Comparison of ENCODE assay signal across 11 cellular contexts in genomic region chr9:97711223-97711626, GRCh38. TPM values are rescaled to one million over a fixed set of nuclear protein-coding genes. Genes with fewer than 3 reads are reported as not detected.
DNase-seq lines count a peak whose midpoint lies in the region; ATAC-seq, FAIRE-seq and TF ChIP-seq lines count a peak whose summit lies in the region.
"Had no signal": no experiment of that assay in that cellular context is flagged by ENCODE, and none has a peak within 500 bp of the region (broad histone marks: within the 10 kb centered on the region; RNA-seq: fewer than 3 reads in every experiment).

No MANE protein-coding gene starts in this region.

- POLR2A ChIA-PET in CD8-positive, alpha-beta T cell (lab: Charles Lee) = no interaction called here
- POLR2A ChIA-PET in K562 (lab: Yijun Ruan, JAX) (interaction anchor here (0.7 kb wide), 1 partner anchor 64 kb away, joined by 3 read pairs; no protein-coding TSS in a partner anchor), HepG2 (lab: Yijun Ruan, JAX) (no interaction called here)

- CTCF ChIA-PET in CD8-positive, alpha-beta T cell (lab: Charles Lee) = no interaction called here
- CTCF ChIA-PET in K562 (lab: Yijun Ruan, JAX; ENCODE audit: low intra/inter-chr PET ratio) = interaction anchor here (0.7 to 1.3 kb wide), 5 partner anchors 8 to 190 kb away, joined by 3 to 9 read pairs (median 6); no protein-coding TSS in a partner anchor
- CTCF ChIA-PET in HepG2 (lab: Yijun Ruan, JAX; ENCODE audit: low intra/inter-chr PET ratio, low total read pairs) = interaction anchor here (1.2 to 3.1 kb wide), 2 partner anchors 92 to 190 kb away, joined by 5 to 22 read pairs; no protein-coding TSS in a partner anchor

- H3K4me2 ChIP-seq in K562 (ENCODE audit: insufficient read depth, low read length) (peak overlapping the region; percentile 51), HepG2 (ENCODE audit: low read depth, low read length) (no peak overlapping the region)

- no peaks in the 10 kb centered on the region for H3K9me3 Mint-ChIP-seq in CD8-positive, alpha-beta T cell
- H3K9me3 Mint-ChIP-seq: activated B cell treated with CpG ODN at 0.5 μM for 24 hours had no signal

- BruUV-seq in K562 (replicated peaks; lab: Mats Ljungman, UMichigan) (no TSS peak), HepG2 (replicated peaks; lab: Mats Ljungman, UMichigan) (no TSS peak)

- no peaks in the 10 kb centered on the region for H3K79me2 ChIP-seq in K562 (ENCODE audit: control insufficient read depth, insufficient read depth, low read length)
- H3K79me2 ChIP-seq in HepG2 (ENCODE audit: insufficient read depth, low read length) = no peaks in the 10 kb centered on the region

- FAIRE-seq in K562 (lab: Jason Lieb, UNC) (peak; percentile 26), HepG2 (lab: Jason Lieb, UNC) (no peak)

- no peak for TF ChIP-seq RAD21 in K562 (CRISPR knock-in tag; conservative IDR thresholded peaks at IDR 0.05 in 1 of 2, IDR thresholded peaks at IDR 0.05 in 1 of 2)
- TF ChIP-seq RAD21 in HepG2 (CRISPR knock-in tag; IDR thresholded peaks at IDR 0.05) = no peak

- H3K9me3 ChIP-seq in CD8-positive, alpha-beta T cell (ENCODE audit: low read length) = no peaks in the 10 kb centered on the region
- H3K9me3 ChIP-seq in HUES6 (ENCODE audit: control insufficient read depth, insufficient read depth, low read depth, low read length) = no peaks in the 10 kb centered on the region
- no peaks in the 10 kb centered on the region for H3K9me3 ChIP-seq in K562 (replicated peaks; ENCODE audit: control insufficient read depth, insufficient read depth, low read depth, low read length)
- H3K9me3 ChIP-seq in HepG2 (ENCODE audit: low read length) = no peaks in the 10 kb centered on the region
- H3K9me3 ChIP-seq: pancreas had no signal

- H3K9me1 ChIP-seq in K562 (ENCODE audit: control insufficient read depth, insufficient read depth, low read length) = no peaks in the 10 kb centered on the region

- H3K27ac ChIP-seq in CD8-positive, alpha-beta T cell (ENCODE audit: low read depth, low read length) = no peak overlapping the region
- H3K27ac ChIP-seq in HUES6 (ENCODE audit: low read depth, low read length) = no peak overlapping the region
- H3K27ac ChIP-seq in K562 (ENCODE audit: extremely low read depth, low read depth, low read length) = no peak overlapping the region
- H3K27ac ChIP-seq in HepG2 (ENCODE audit: extremely low read length, insufficient read depth, low read length) = no peak overlapping the region
- H3K27ac ChIP-seq: coronary artery, pancreas had no signal

- H3K27me3 ChIP-seq in CD8-positive, alpha-beta T cell (ENCODE audit: insufficient read depth, low read length) = no peaks in the 10 kb centered on the region
- H3K27me3 ChIP-seq in HUES6 (ENCODE audit: control insufficient read depth, insufficient read depth, low read length) (0 out of 2 replicates have a peak, but pooled peaks cover 3% of the 10 kb centered on the region), K562 (ENCODE audit: control insufficient read depth in 2 of 2, insufficient read depth in 2 of 2, low read length in 2 of 2) (peaks cover 0 to 5% of the 10 kb centered on the region in 2 experiments; a peak in 1 of 5 replicates), HepG2 (ENCODE audit: control insufficient read depth in 1 of 2, insufficient read depth in 2 of 2, low read length in 2 of 2) (no peaks in the 10 kb centered on the region)

- peak overlapping the region; percentile 35 for H3K4me3 Mint-ChIP-seq in CD8-positive, alpha-beta T cell
- H3K4me3 Mint-ChIP-seq: activated B cell treated with CpG ODN at 0.5 μM for 24 hours had no signal

- TF ChIP-seq POLR2A in K562 (conservative IDR thresholded peaks at IDR 0.05) (no peak), HepG2 (IDR thresholded peaks at IDR 0.05; ENCODE audit: insufficient read depth in 1 of 2, low read depth in 2 of 2, low read length in 2 of 2) (no peak)

- H2AFZ ChIP-seq in K562 (ENCODE audit: low read depth, low read length) (peak overlapping the region; percentile 29; the same call in 1 of the 2 replicates), HepG2 (ENCODE audit: low read length) (no peak overlapping the region)

- no peaks in the 10 kb centered on the region for H3K36me3 ChIP-seq in CD8-positive, alpha-beta T cell (ENCODE audit: insufficient read depth, low read length)
- H3K36me3 ChIP-seq in HUES6 (ENCODE audit: control insufficient read depth, insufficient read depth, low read length) = no peaks in the 10 kb centered on the region
- H3K36me3 ChIP-seq in K562 (ENCODE audit: control insufficient read depth, insufficient read depth, low read length) = no peaks in the 10 kb centered on the region
- no peaks in the 10 kb centered on the region for H3K36me3 ChIP-seq in HepG2 (replicated peaks in 1 of 2; ENCODE audit: control insufficient read depth in 1 of 2, insufficient read depth in 2 of 2, low read length in 2 of 2)
- H3K36me3 ChIP-seq: pancreas had no signal

- H3K9ac ChIP-seq in HUES6 (ENCODE audit: low read length) (no peak overlapping the region), K562 (ENCODE audit: insufficient read depth in 1 of 2, low read depth in 2 of 2, low read length in 2 of 2) (peak overlapping the region in 1 of 2 experiments; percentile 69; a peak in 2 of 4 replicates), HepG2 (ENCODE audit: insufficient read depth, low read depth, low read length) (no peak overlapping the region)

- TF ChIP-seq EP300 in K562 (IDR thresholded peaks at IDR 0.05; ENCODE audit: low read length) = no peak
- TF ChIP-seq EP300 in HepG2 (IDR thresholded peaks at IDR 0.05; ENCODE audit: low read depth in 2 of 2, low read length in 2 of 2) = no peak
- TF ChIP-seq EP300 in HepG2 (CRISPR knock-in tag; IDR thresholded peaks at IDR 0.05; ENCODE audit: borderline replicate concordance) = no peak

- H3K4me1 Mint-ChIP-seq in CD8-positive, alpha-beta T cell (ENCODE audit: low read depth) = peaks cover 27% of the 10 kb centered on the region
- H3K4me1 Mint-ChIP-seq: activated B cell treated with CpG ODN at 0.5 μM for 24 hours had no signal

- no peak overlapping the region for H3K4me3 ChIP-seq in CD8-positive, alpha-beta T cell (ENCODE audit: low read depth, low read length)
- H3K4me3 ChIP-seq in HUES6 (ENCODE audit: low read depth, low read length) = peak overlapping the region; percentile 15; the same call in 1 of the 2 replicates
- no peak overlapping the region for H3K4me3 ChIP-seq in K562
- H3K4me3 ChIP-seq in HepG2 (replicated peaks in 1 of 3; ENCODE audit: insufficient read depth in 1 of 3, low read depth in 2 of 3, low read length in 3 of 3) = no peak overlapping the region
- H3K4me3 ChIP-seq: coronary artery, pancreas had no signal

- H3K4me1 ChIP-seq in CD8-positive, alpha-beta T cell (ENCODE audit: insufficient read depth, low read length) = peaks cover 20% of the 10 kb centered on the region
- H3K4me1 ChIP-seq in HUES6 (ENCODE audit: control insufficient read depth, insufficient read depth, low read length) (peaks cover 14% of the 10 kb centered on the region), K562 (replicated peaks in 1 of 2; ENCODE audit: control insufficient read depth in 2 of 2, insufficient read depth in 2 of 2, low read length in 2 of 2) (peaks cover 0 to 7% of the 10 kb centered on the region in 2 experiments; a peak in 3 of 5 replicates), HepG2 (ENCODE audit: insufficient read depth, low read length) (peaks cover 24% of the 10 kb centered on the region)
- H3K4me1 ChIP-seq: pancreas had no signal

- no peaks in the 10 kb centered on the region for H3K36me3 Mint-ChIP-seq in CD8-positive, alpha-beta T cell

- ATAC-seq in CD8-positive, alpha-beta T cell = peak; percentile 64
- ATAC-seq in K562 (peak; percentile 62), HepG2 (no peak)

- in situ Hi-C loops in K562 (cut with MboI) = no loop called here
- in situ Hi-C loops in HepG2 (cut with HindIII; ENCODE audit: extremely low pct_ligation_motif_present, low pct_unique_long_range_greater_than_20kb) = loop anchor here (5.0 kb wide), 1 partner anchor 181 kb away; no protein-coding TSS in a partner anchor

- TF ChIP-seq CTCF in CD8-positive, alpha-beta T cell (IDR thresholded peaks at IDR 0.05) = no peak
- no peak for TF ChIP-seq CTCF in K562 (IDR thresholded peaks at IDR 0.05 in 2 of 3, conservative IDR thresholded peaks at IDR 0.05 in 1 of 3; ENCODE audit: insufficient read depth in 2 of 3, low read depth in 1 of 3, low read length in 3 of 3)
- no peak for TF ChIP-seq CTCF in HepG2 (CRISPR knock-in tag; IDR thresholded peaks at IDR 0.05)

- H4K20me1 ChIP-seq in K562 (replicated peaks; ENCODE audit: control insufficient read depth, insufficient read depth, low read length) (no peaks in the 10 kb centered on the region), HepG2 (ENCODE audit: insufficient read depth, low read length) (no peaks in the 10 kb centered on the region)

- intact Hi-C loops in CD8-positive, alpha-beta T cell (cut with DNase I, micrococcal nuclease) = loop anchor here (1.0 to 5.0 kb wide), 8 partner anchors 91 to 1066 kb away; no protein-coding TSS in a partner anchor
- intact Hi-C loops in K562 (cut with micrococcal nuclease) (loop anchor here (10.0 kb wide), 1 partner anchor 94 kb away; no protein-coding TSS in a partner anchor), HepG2 (cut with micrococcal nuclease; ENCODE audit: unreplicated experiment) (no loop called here)

- H3K27me3 Mint-ChIP-seq in CD8-positive, alpha-beta T cell (ENCODE audit: low read depth) = peaks cover 8% of the 10 kb centered on the region

- DNase-seq in CD8-positive, alpha-beta T cell = peak in 2 of 7 experiments; percentile 16 to 36
- DNase-seq in K562 (ENCODE audit: extremely low read depth in 1 of 4, low spot score in 3 of 4) (peak in 1 of 4 experiments; percentile 47), left kidney (ENCODE audit: low read depth, low spot score) (peak; percentile 60), HepG2 (ENCODE audit: low spot score) (no peak), GM19238 (ENCODE audit: insufficient read length, low spot score) (no peak), RKO (ENCODE audit: low spot score) (no peak)
- no peak for DNase-seq in stimulated activated CD4-positive, alpha-beta T cell treated with anti-CD3 and anti-CD28 coated beads, Interleukin-4, amount 100 ng/mL, for 24 hours
- DNase-seq: activated B cell treated with CpG ODN at 0.5 μM for 24 hours had no signal

- H3K27ac Mint-ChIP-seq in CD8-positive, alpha-beta T cell = peak overlapping the region; percentile 61
- H3K27ac Mint-ChIP-seq: activated B cell treated with CpG ODN at 0.5 μM for 24 hours had no signal

- 10% methylated on average over 12 of the region's 12 CpGs for WGBS in K562 (ENCODE audit: insufficient coverage, low coverage, missing lambda C conversion rate)
- 85% methylated on average over 11 of the region's 12 CpGs for WGBS in HepG2 (ENCODE audit: low lambda C conversion rate)

RNA-seq across cellular contexts. Expression of gene XPA, which starts 14.1 kb away (rescaled TPM):
- 10 to 100 TPM; 21.1 to 24.9 TPM for total RNA-seq in CD8-positive, alpha-beta T cell
- total RNA-seq in K562 (2011; cell fraction: chromatin; rRNA removed; ENCODE audit: low replicate concordance) = 2.1 and 9.3 TPM in 2 replicates
- 1.8 and 2.0 TPM in 2 replicates for total RNA-seq in K562 (2011; cell fraction: nucleolus; rRNA removed)
- 8.0 and 16.4 TPM in 2 replicates for total RNA-seq in K562 (2011; cell fraction: nucleoplasm; rRNA removed)
- total RNA-seq in K562 (2014; rRNA removed) (16.8 and 17.7 TPM in 2 replicates), K562 (2014; rRNA removed; fragmentation: Illumina TruSeq; extraction: Trizol) (16.7 and 18.2 TPM in 2 replicates), K562 (2015; rRNA removed; fragmentation: Illumina TruSeq; extraction: Trizol) (17.2 and 18.0 TPM in 2 replicates), K562 (2021) (11.4 and 13.6 TPM in 2 replicates), HepG2 (2016; rRNA removed; fragmentation: Illumina TruSeq; extraction: Trizol) (12.5 and 15.2 TPM in 2 replicates)
- polyA plus RNA-seq in K562 (2011; rRNA removed) (5.1 and 5.9 TPM in 2 replicates), K562 (2014; fragmentation: Illumina TruSeq; extraction: Trizol) (12.3 and 14.1 TPM in 2 replicates), K562 (2014; fragmentation: Nextera tagmentation; extraction: Ambion mirVana) (1 to 10 TPM; 5.1 to 5.5 TPM), K562 (2014; rRNA removed) (15.2 and 18.2 TPM in 2 replicates), HepG2 (2011; rRNA removed) (2.3 and 2.5 TPM in 2 replicates)
- 0.85 and 1.3 TPM in 2 replicates for polyA plus RNA-seq in K562 (2011; cell fraction: cytosol; rRNA removed)
- 4.1 and 5.3 TPM in 2 replicates for polyA plus RNA-seq in K562 (2011; cell fraction: nucleus; rRNA removed)
- polyA plus RNA-seq in K562 (2012) = 14.2 and 14.4 TPM in 2 replicates
- polyA minus RNA-seq in K562 (2011; rRNA and poly(A)+ RNA removed) = 6.3 and 6.4 TPM in 2 replicates
- polyA minus RNA-seq in K562 (2011; cell fraction: cytosol; rRNA and poly(A)+ RNA removed) = 1.7 and 1.9 TPM in 2 replicates
- polyA minus RNA-seq in K562 (2011; cell fraction: nucleus; rRNA and poly(A)+ RNA removed) = 6.3 and 9.3 TPM in 2 replicates
- total RNA-seq in HepG2 (2016; cell fraction: cytosol; rRNA removed; fragmentation: Illumina TruSeq; extraction: Trizol; ENCODE audit: low read depth) = 6.3 TPM in 2 replicates
- 12.1 and 13.9 TPM in 2 replicates for total RNA-seq in HepG2 (2016; cell fraction: insoluble cytoplasmic fraction; rRNA removed; fragmentation: Illumina TruSeq; extraction: Trizol)
- 6.6 and 7.3 TPM in 2 replicates for total RNA-seq in HepG2 (2016; cell fraction: membrane; rRNA removed; fragmentation: Illumina TruSeq; extraction: Trizol)
- 14.5 and 16.6 TPM in 2 replicates for total RNA-seq in HepG2 (2016; cell fraction: nucleus; rRNA removed; fragmentation: Illumina TruSeq; extraction: Trizol)
- 1.2 and 1.4 TPM in 2 replicates for polyA plus RNA-seq in HepG2 (2011; cell fraction: cytosol; rRNA removed)
- 1.9 and 3.0 TPM in 2 replicates for polyA plus RNA-seq in HepG2 (2011; cell fraction: nucleus; rRNA removed)
- 8.1 and 11.3 TPM in 2 replicates for polyA plus RNA-seq in HepG2 (2012)
- 5.1 and 5.4 TPM in 2 replicates for polyA plus RNA-seq in HepG2 (2016; cell fraction: cytosol; fragmentation: Illumina TruSeq; extraction: Trizol; ENCODE audit: low read depth)
- 14.8 and 17.1 TPM in 2 replicates for polyA plus RNA-seq in HepG2 (2016; cell fraction: insoluble cytoplasmic fraction; fragmentation: Illumina TruSeq; extraction: Trizol; ENCODE audit: low read depth)
- 5.3 and 5.8 TPM in 2 replicates for polyA plus RNA-seq in HepG2 (2016; cell fraction: membrane; fragmentation: Illumina TruSeq; extraction: Trizol; ENCODE audit: low read depth)
- polyA plus RNA-seq in HepG2 (2016; cell fraction: nucleus; fragmentation: Illumina TruSeq; extraction: Trizol; ENCODE audit: insufficient read depth, low read depth) = 16.5 and 19.7 TPM in 2 replicates
- polyA minus RNA-seq in HepG2 (2011; rRNA and poly(A)+ RNA removed; ENCODE audit: low replicate concordance) = 0.77 and 1.4 TPM in 2 replicates
- 1.3 and 3.5 TPM in 2 replicates for polyA minus RNA-seq in HepG2 (2011; cell fraction: cytosol; rRNA and poly(A)+ RNA removed)
- 16.7 and 17.8 TPM in 2 replicates for polyA minus RNA-seq in HepG2 (2011; cell fraction: nucleus; rRNA and poly(A)+ RNA removed)
